7 cellular contexts compared by ENCODE assay signal in the genomic region with DNA sequence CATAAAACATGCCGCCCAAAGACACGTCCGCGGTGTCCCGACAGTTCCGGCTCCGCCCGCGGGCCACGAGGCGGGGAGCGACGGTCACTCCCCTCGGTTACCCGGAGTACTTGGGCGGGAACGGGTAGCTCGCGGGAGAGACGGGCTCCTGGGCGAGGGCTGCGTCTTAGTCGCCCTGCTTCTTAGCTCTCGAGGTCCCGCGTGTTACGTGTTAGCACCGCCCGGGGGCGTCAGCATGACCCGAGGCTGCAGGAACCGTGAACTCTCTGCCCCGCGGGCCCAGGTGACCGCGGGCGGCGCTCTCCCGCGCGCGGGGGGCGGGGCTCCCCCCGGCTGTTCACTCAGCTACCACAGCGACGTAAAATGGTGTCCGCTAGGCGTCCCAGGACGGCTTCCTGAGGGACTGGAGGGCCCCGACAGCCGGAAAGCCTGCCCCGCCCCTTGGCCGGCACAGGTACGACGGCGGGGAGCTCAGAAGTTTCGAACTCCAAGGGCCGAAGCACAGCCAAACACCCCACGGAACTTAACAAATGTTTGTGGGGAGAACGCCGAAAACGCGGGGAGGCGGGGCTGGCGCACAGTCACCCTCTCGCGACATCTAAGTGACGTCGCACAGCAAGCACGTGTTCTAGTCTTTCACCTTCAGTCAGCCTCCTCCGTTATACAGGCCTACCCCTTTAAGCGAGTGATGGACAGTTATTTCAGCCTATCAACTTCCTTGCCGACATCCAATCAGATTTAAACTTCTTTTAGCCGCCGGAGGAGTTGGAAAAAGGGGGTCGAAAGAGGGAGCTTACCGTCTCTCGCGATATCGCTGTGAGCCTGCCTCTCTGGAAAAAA. TPM values are rescaled to one million over a fixed set of nuclear protein-coding genes. Genes with fewer than 3 reads are reported as not detected.
DNase-seq lines count a peak whose midpoint lies in the region; ATAC-seq and TF ChIP-seq lines count a peak whose summit lies in the region.

No MANE protein-coding gene starts in this region.

- H3K9me3 ChIP-seq in gastrocnemius medialis: no peaks in the 10 kb centered on the region

- intact Hi-C loops in gastrocnemius medialis (cut with DNase I; ENCODE audit: low total_unique reads): loop anchor here (1.0 to 10.0 kb wide), 3 partner anchors 68 to 344 kb away; a partner anchor contains a TSS

- H3K36me3 ChIP-seq in gastrocnemius medialis: peaks cover 0 to 5% of the 10 kb centered on the region in 2 donors

- DNase-seq in NCI-H1930 (lab: John Stamatoyannopoulos, UW): peak; percentile 97 to 99
- DNase-seq in T-helper 22 cell (ENCODE audit: low read depth): peak; percentile 91
- no peak for DNase-seq in astrocyte of the cerebellum (ENCODE audit: low read depth)
- peak; percentile 100 for DNase-seq in iPS DF 19.7 (ENCODE audit: low read depth, low spot score)
- DNase-seq in gastrocnemius medialis: peak; percentile 97

- in situ Hi-C loops in astrocyte of the cerebellum (cut with HindIII; ENCODE audit: low sequenced_read_pairs) (no loop called here), gastrocnemius medialis (cut with MboI; ENCODE audit: low sequenced_read_pairs in 4 of 4) (loop anchor here in 3 of 4 donors (5.0 to 25.0 kb wide), 4 partner anchors 69 to 301 kb away; a partner anchor contains a TSS)

- peak; percentile 82 to 84 for TF ChIP-seq POLR2A in gastrocnemius medialis (IDR thresholded peaks at IDR 0.05)

- peak overlapping the region; percentile 93 to 99 (median 96) for H3K27ac ChIP-seq in gastrocnemius medialis

- ATAC-seq in GM18508 (IDR thresholded peaks at IDR 0.05; ENCODE audit: insufficient read depth, unreplicated experiment): peak; percentile 52
- ATAC-seq in HG02973 (IDR thresholded peaks at IDR 0.05; ENCODE audit: unreplicated experiment): peak; percentile 64
- peak; percentile 83 to 88 for ATAC-seq in gastrocnemius medialis

- peaks cover 40 to 46% of the 10 kb centered on the region in 2 donors for H3K4me1 ChIP-seq in gastrocnemius medialis

- H3K4me3 ChIP-seq in astrocyte of the cerebellum (ENCODE audit: low read depth, low read length): peak overlapping the region; percentile 84
- H3K4me3 ChIP-seq in gastrocnemius medialis: peak overlapping the region; percentile 73 to 88 (median 82)

- no peaks in the 10 kb centered on the region for H3K27me3 ChIP-seq in gastrocnemius medialis

- TF ChIP-seq CTCF in astrocyte of the cerebellum (IDR thresholded peaks at IDR 0.05; ENCODE audit: low read depth, low read length, missing control alignments) (peak; percentile 60), gastrocnemius medialis (IDR thresholded peaks at IDR 0.05 in 4 of 5, conservative IDR thresholded peaks at IDR 0.05 in 1 of 5) (peak; percentile 75 to 85 (median 78))

RNA-seq across cellular contexts. Expression of a gene that starts 0.8 kb away (rescaled TPM):
- total RNA-seq in gastrocnemius medialis: 10 to 100 TPM; 27.8 to 44.9 (median 30.2) TPM

RNA-seq across cellular contexts. Expression of a gene that starts 52.4 kb away (rescaled TPM):
- total RNA-seq in gastrocnemius medialis: 1 to 10 TPM; 1.2 to 3.5 (median 2.9) TPM
